ENCODE assay signal across 1 cellular context in genomic region chr15:38691365-38691764, GRCh38.
TF ChIP-seq lines count a peak whose summit lies in the region.

No MANE protein-coding gene starts in this region.

TF ChIP-seq in SK-N-SH, 30 proteins besides CTCF, POLR2A, EP300 and RAD21 (continued from another document):
- TF ChIP-seq REST (IDR thresholded peaks at IDR 0.05; ENCODE audit: low read depth, low read length) (no peak), RFX5 (IDR thresholded peaks at IDR 0.05; ENCODE audit: low read length) (no peak), ZBTB33 (IDR thresholded peaks at IDR 0.05; ENCODE audit: borderline replicate concordance, low read depth) (no peak), EZH2phosphoT487 (IDR thresholded peaks at IDR 0.05; ENCODE audit: borderline replicate concordance, low read depth) (no peak), RCOR1 (IDR thresholded peaks at IDR 0.05; ENCODE audit: low read length) (no peak), FOXJ3 (CRISPR knock-in tag; IDR thresholded peaks at IDR 0.05) (no peak), SIN3A (IDR thresholded peaks at IDR 0.05; ENCODE audit: borderline replicate concordance, low read depth, low read length) (no peak), YY1 (IDR thresholded peaks at IDR 0.05; ENCODE audit: low read depth) (no peak), PBX3 (IDR thresholded peaks at IDR 0.05) (no peak)
